ENCODE assay signal across 29 cellular contexts in the genomic region with DNA sequence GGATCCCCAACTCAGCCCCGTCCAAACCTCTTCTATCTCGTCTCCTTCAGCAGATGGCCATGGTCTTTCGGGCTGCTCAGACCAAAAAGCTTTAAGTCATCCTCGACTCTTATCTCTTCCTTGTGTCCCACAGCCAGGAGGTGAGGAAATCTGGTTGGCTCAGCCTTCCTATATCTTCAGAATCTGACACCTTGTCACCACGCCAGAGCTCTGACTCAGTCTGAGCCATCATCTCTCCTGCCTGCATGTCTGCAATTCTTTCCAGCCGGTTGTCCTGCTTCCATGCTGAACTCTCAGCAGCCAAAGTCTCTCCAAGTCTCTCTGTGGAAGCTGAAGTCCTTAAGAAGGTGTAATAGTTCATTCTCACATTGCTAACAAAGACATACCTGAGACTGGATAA.
A peak's percentile ranks its signal among the peaks of the same experiment; 100 is the strongest.
DNase-seq lines count a peak whose midpoint lies in the region; ATAC-seq and TF ChIP-seq lines count a peak whose summit lies in the region.
"Had no signal": no experiment of that assay in that cellular context is flagged by ENCODE, and none has a peak within 500 bp of the region (broad histone marks: within the 10 kb centered on the region; RNA-seq: fewer than 3 reads in every experiment).

No MANE protein-coding gene starts in this region.

- in situ Hi-C loops in astrocyte of the cerebellum (cut with HindIII; ENCODE audit: low sequenced_read_pairs): no loop called here

- no peak for TF ChIP-seq CTCF in astrocyte of the cerebellum (IDR thresholded peaks at IDR 0.05; ENCODE audit: low read depth, low read length, missing control alignments)
- TF ChIP-seq CTCF in fibroblast of pulmonary artery (IDR thresholded peaks at IDR 0.05; ENCODE audit: low read length, missing control alignments): no peak

- H3K27me3 ChIP-seq in MG63: no peaks in the 10 kb centered on the region
- H3K27me3 ChIP-seq: neutrophil, right lobe of liver had no signal

- H3K36me3 ChIP-seq in MG63: no peaks in the 10 kb centered on the region
- H3K36me3 ChIP-seq: HAP-1, neutrophil, right lobe of liver, thoracic aorta had no signal

- H3K4me3 ChIP-seq in MG63 (no peak overlapping the region), astrocyte of the cerebellum (ENCODE audit: low read depth, low read length) (no peak overlapping the region), fibroblast of pulmonary artery (replicated peaks; ENCODE audit: low read depth, low read length) (no peak overlapping the region)
- H3K4me3 ChIP-seq: HAP-1, right lobe of liver, thoracic aorta had no signal

- H3K9me3 ChIP-seq in MG63: no peaks in the 10 kb centered on the region
- H3K9me3 ChIP-seq: HAP-1, neutrophil, right lobe of liver, thoracic aorta had no signal

- ATAC-seq in SK-N-SH treated with all-trans-retinoic acid at 6 μM for 48 hours: no peak
- ATAC-seq in GM19324 (IDR thresholded peaks at IDR 0.05; ENCODE audit: low FRiP score, unreplicated experiment): no peak
- ATAC-seq: HepG2; right lobe of liver; stimulated activated naive CD8-positive, alpha-beta T cell treated with anti-CD3 and anti-CD28 coated beads, Interleukin-15, amount 100 ng/mL, for 72 hours had no signal

- DNase-seq in A172 (ENCODE audit: low spot score): peak; percentile 69
- DNase-seq in MG63: peak; percentile 86
- DNase-seq in astrocyte of the cerebellum (ENCODE audit: low read depth): peak; percentile 36
- peak; percentile 0 for DNase-seq in fibroblast of pulmonary artery (ENCODE audit: low read depth)
- DNase-seq in activated CD8-positive, alpha-beta memory T cell treated with anti-CD3 and anti-CD28 coated beads, Interleukin-2, amount 50 U/mL, for 48 hours: no peak
- no peak for DNase-seq in stimulated activated CD4-positive, alpha-beta T cell treated with anti-CD3 and anti-CD28 coated beads, Interleukin-12 subunit alpha, Interleukin-12 subunit beta, amount 100 ng/mL, for 4 hours
- DNase-seq: activated CD4-positive, alpha-beta memory T cell treated with anti-CD3 and anti-CD28 coated beads, Interleukin-2, amount 10 ng/mL, durations not matched to agents 7 days and 5 days; activated CD4-positive, alpha-beta T cell treated with anti-CD3 and anti-CD28 coated beads for 1 hour; activated CD8-positive, alpha-beta memory T cell treated with anti-CD3 and anti-CD28 coated beads, Interleukin-2, amount 50 U/mL, for 4 hours; activated naive CD4-positive, alpha-beta T cell treated with Interleukin-2 at 50 U/mL for 16 hours; AML-193; CD4-positive, CD25-positive, alpha-beta regulatory T cell; EL; Karpas-422; MV-4-11; naive B cell; NCI-H146; NCI-H2107; NCI-H774; posterior cingulate gyrus; right lobe of liver; stimulated activated CD4-positive, alpha-beta T cell treated with anti-CD3 and anti-CD28 coated beads, Interleukin-2, amount 100 ng/mL, for 48 hours; stimulated activated naive CD8-positive, alpha-beta T cell treated with anti-CD3 and anti-CD28 coated beads, Interleukin-15, amount 100 ng/mL, for 72 hours had no signal

TF ChIP-seq in SK-N-SH treated with all-trans-retinoic acid at 6 μM for 48 hours, 23 proteins besides CTCF, POLR2A, EP300 and RAD21:
- TF ChIP-seq ISL1 (CRISPR knock-in tag; IDR thresholded peaks at IDR 0.05) (no peak), ZNF565 (CRISPR knock-in tag; conservative IDR thresholded peaks at IDR 0.05; ENCODE audit: low read depth) (no peak), TSHZ2 (CRISPR knock-in tag; IDR thresholded peaks at IDR 0.05) (no peak)
- TF ChIP-seq, protein P1, sequence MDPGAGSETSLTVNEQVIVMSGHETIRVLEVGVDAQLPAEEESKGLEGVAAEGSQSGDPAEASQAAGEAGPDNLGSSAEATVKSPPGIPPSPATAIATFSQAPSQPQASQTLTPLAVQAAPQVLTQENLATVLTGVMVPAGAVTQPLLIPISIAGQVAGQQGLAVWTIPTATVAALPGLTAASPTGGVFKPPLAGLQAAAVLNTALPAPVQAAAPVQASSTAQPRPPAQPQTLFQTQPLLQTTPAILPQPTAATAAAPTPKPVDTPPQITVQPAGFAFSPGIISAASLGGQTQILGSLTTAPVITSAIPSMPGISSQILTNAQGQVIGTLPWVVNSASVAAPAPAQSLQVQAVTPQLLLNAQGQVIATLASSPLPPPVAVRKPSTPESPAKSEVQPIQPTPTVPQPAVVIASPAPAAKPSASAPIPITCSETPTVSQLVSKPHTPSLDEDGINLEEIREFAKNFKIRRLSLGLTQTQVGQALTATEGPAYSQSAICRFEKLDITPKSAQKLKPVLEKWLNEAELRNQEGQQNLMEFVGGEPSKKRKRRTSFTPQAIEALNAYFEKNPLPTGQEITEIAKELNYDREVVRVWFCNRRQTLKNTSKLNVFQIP (CRISPR knock-in tag; IDR thresholded peaks at IDR 0.05; ENCODE audit: borderline replicate concordance, low read depth): no peak

Comparison
In these comparisons a context has a peak if more than half of its experiments do, and no peak if none do; other contexts are left out.
1. DNase-seq: peak in A172 (single experiment), MG63 (single experiment), astrocyte of the cerebellum (single experiment) and fibroblast of pulmonary artery (single experiment); none in activated CD8-positive, alpha-beta memory T cell treated with anti-CD3 and anti-CD28 coated beads, Interleukin-2, amount 50 U/mL, for 48 hours (single experiment) and stimulated activated CD4-positive, alpha-beta T cell treated with anti-CD3 and anti-CD28 coated beads, Interleukin-12 subunit alpha, Interleukin-12 subunit beta, amount 100 ng/mL, for 4 hours (single experiment).